In the genomic region with DNA sequence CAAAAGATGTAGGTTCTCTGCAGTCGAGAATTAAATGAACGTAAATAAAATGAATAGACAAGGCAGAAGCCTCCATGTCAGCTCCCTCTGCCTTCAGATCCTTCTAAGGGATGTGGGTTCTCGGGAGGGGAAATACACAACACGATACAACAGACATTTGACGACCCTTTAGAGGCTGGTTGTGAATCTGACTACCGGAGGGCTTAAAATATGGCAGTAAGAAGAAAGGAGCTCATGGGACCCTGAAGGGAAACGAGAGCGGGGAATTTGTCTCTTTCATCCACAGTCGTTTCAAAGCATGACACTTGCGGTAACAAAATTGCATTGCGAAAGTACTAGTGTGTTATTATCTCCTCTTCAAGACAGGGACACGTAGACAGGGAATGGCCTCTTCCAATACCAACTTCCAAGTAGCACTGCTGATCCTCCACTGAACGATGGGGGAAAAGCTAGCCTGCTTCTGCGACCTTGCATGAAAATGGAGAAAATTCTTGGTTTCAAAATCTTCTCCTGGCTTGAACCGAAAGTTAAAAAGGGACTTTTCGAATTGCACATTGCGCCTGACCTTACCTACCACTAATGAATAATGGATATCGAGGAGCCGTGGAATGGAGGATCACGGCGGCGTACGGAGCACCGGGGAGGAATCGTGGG, we compare ENCODE assay signal across 8 cellular contexts. TPM values are rescaled to one million over a fixed set of nuclear protein-coding genes. Genes with fewer than 3 reads are reported as not detected.
A peak's percentile ranks its signal among the peaks of the same experiment; 100 is the strongest.
DNase-seq lines count a peak whose midpoint lies in the region; ATAC-seq and TF ChIP-seq lines count a peak whose summit lies in the region.

No MANE protein-coding gene starts in this region.

- TF ChIP-seq CTCF in AG04450 (IDR thresholded peaks at IDR 0.05; ENCODE audit: low read depth, low read length) = no peak

- no peak overlapping the region for H3K27ac ChIP-seq in AG04450 (ENCODE audit: low read depth, low read length)

- H3K27me3 ChIP-seq in AG04450 (ENCODE audit: control insufficient read depth, insufficient read depth, low read length) = peaks cover 36% of the 10 kb centered on the region

- DNase-seq in AG04450 (ENCODE audit: low read depth, low spot score) (no peak), RPMI7951 (ENCODE audit: low read depth) (peak; percentile 31), cortex of kidney (lab: John Stamatoyannopoulos, UW) (no peak), AML-193 (lab: John Stamatoyannopoulos, UW) (no peak), posterior cingulate gyrus (no peak)
- peak in 2 of 3 experiments; percentile 19 to 30 for DNase-seq in effector memory CD8-positive, alpha-beta T cell
- no peak for DNase-seq in natural killer cell treated with Interleukin-12 subunit alpha and Interleukin-12 subunit beta and Interleukin-15 and Interleukin-18, amount 100 ng/mL, for 72 hours (ENCODE audit: low spot score)

- POLR2A ChIA-PET in AG04450 (lab: Yijun Ruan, JAX) = interaction anchor here (0.6 to 2.1 kb wide), 9 partner anchors 8 to 415 kb away, joined by 5 to 32 read pairs (median 8); no protein-coding TSS in a partner anchor

- H3K9me3 Mint-ChIP-seq in effector memory CD8-positive, alpha-beta T cell = no peaks in the 10 kb centered on the region
- no peaks in the 10 kb centered on the region for H3K9me3 Mint-ChIP-seq in natural killer cell treated with Interleukin-12 subunit alpha and Interleukin-12 subunit beta and Interleukin-15 and Interleukin-18, amount 100 ng/mL, for 72 hours

- H3K4me3 ChIP-seq in AG04450 (ENCODE audit: low read depth, low read length) = peak overlapping the region; percentile 77

- peak; percentile 12 for ATAC-seq in GM18873 (IDR thresholded peaks at IDR 0.05; ENCODE audit: low FRiP score, unreplicated experiment)
- no peak for ATAC-seq in effector memory CD8-positive, alpha-beta T cell (replicated peaks)
- peak in 1 of 2 donors; percentile 1 for ATAC-seq in natural killer cell treated with Interleukin-12 subunit alpha and Interleukin-12 subunit beta and Interleukin-15 and Interleukin-18, amount 100 ng/mL, for 72 hours

- peak overlapping the region; percentile 94 to 97 for H3K4me3 Mint-ChIP-seq in effector memory CD8-positive, alpha-beta T cell
- peak overlapping the region; percentile 98 for H3K4me3 Mint-ChIP-seq in natural killer cell treated with Interleukin-12 subunit alpha and Interleukin-12 subunit beta and Interleukin-15 and Interleukin-18, amount 100 ng/mL, for 72 hours

- intact Hi-C loops in posterior cingulate gyrus (cut with DNase I) = loop anchor here (5.0 to 10.0 kb wide), 3 partner anchors 70 to 415 kb away; no protein-coding TSS in a partner anchor

- CTCF ChIA-PET in AG04450 (lab: Charles Lee) = interaction anchor here (0.8 to 1.1 kb wide), 2 partner anchors 32 to 56 kb away, joined by 3 to 6 read pairs; no protein-coding TSS in a partner anchor

- H3K9me3 ChIP-seq in AG04450 (ENCODE audit: control insufficient read depth, insufficient read depth, low read length) = peaks cover 2% of the 10 kb centered on the region; the same call in 1 of the 2 replicates

- H3K4me1 Mint-ChIP-seq in effector memory CD8-positive, alpha-beta T cell (ENCODE audit: low read depth in 2 of 2) = peaks cover 30 to 33% of the 10 kb centered on the region in 2 donors
- H3K4me1 Mint-ChIP-seq in natural killer cell treated with Interleukin-12 subunit alpha and Interleukin-12 subunit beta and Interleukin-15 and Interleukin-18, amount 100 ng/mL, for 72 hours (ENCODE audit: low read depth in 2 of 2) = peaks cover 32 to 36% of the 10 kb centered on the region in 2 donors

- H3K27ac Mint-ChIP-seq in effector memory CD8-positive, alpha-beta T cell = peak overlapping the region; percentile 93 to 97
- H3K27ac Mint-ChIP-seq in natural killer cell treated with Interleukin-12 subunit alpha and Interleukin-12 subunit beta and Interleukin-15 and Interleukin-18, amount 100 ng/mL, for 72 hours = peak overlapping the region; percentile 81 to 87

- peaks cover 3 to 6% of the 10 kb centered on the region in 2 donors for H3K27me3 Mint-ChIP-seq in effector memory CD8-positive, alpha-beta T cell
- peaks cover 11 to 15% of the 10 kb centered on the region in 2 donors for H3K27me3 Mint-ChIP-seq in natural killer cell treated with Interleukin-12 subunit alpha and Interleukin-12 subunit beta and Interleukin-15 and Interleukin-18, amount 100 ng/mL, for 72 hours

- peaks cover 23% of the 10 kb centered on the region for H3K36me3 Mint-ChIP-seq in effector memory CD8-positive, alpha-beta T cell (ENCODE audit: insufficient read depth)
- H3K36me3 Mint-ChIP-seq in natural killer cell treated with Interleukin-12 subunit alpha and Interleukin-12 subunit beta and Interleukin-15 and Interleukin-18, amount 100 ng/mL, for 72 hours = no peaks in the 10 kb centered on the region

RNA-seq across cellular contexts. Expression of gene TNRC6C, which starts 1.2 kb away (rescaled TPM):
- 1.2 and 2.2 TPM in 2 replicates for polyA plus RNA-seq in AG04450 (2011; rRNA removed)
- 12.2 and 12.6 TPM in 2 replicates for polyA minus RNA-seq in AG04450 (2011; rRNA and poly(A)+ RNA removed)
- 3.2 and 4.0 TPM in 2 replicates for total RNA-seq in RPMI7951 (2014; rRNA removed; shearing (Covaris generic))
- total RNA-seq in natural killer cell treated with Interleukin-12 subunit alpha and Interleukin-12 subunit beta and Interleukin-15 and Interleukin-18, amount 100 ng/mL, for 72 hours = 10 to 100 TPM; 28.1 to 32.1 TPM

Comparison
In these comparisons a context has a peak if more than half of its experiments do, and no peak if none do; other contexts are left out.
1. DNase-seq: peak in RPMI7951 (single experiment) and effector memory CD8-positive, alpha-beta T cell (2 of 3); none in AG04450 (single experiment), natural killer cell treated with Interleukin-12 subunit alpha and Interleukin-12 subunit beta and Interleukin-15 and Interleukin-18, amount 100 ng/mL, for 72 hours (single experiment), cortex of kidney (single experiment), AML-193 (0 of 2) and posterior cingulate gyrus (0 of 10).